Comparison of ENCODE assay signal across 23 cellular contexts in genomic region chr18:62658028-62658427, GRCh38.
"Had no signal": no experiment of that assay in that cellular context is flagged by ENCODE, and none has a peak within 500 bp of the region (broad histone marks: within the 10 kb centered on the region; RNA-seq: fewer than 3 reads in every experiment).

No MANE protein-coding gene starts in this region.

- DNase-seq: activated CD4-positive, alpha-beta memory T cell treated with anti-CD3 and anti-CD28 coated beads, Interleukin-2, amount 10 ng/mL, durations not matched to agents 7 days and 5 days; activated CD4-positive, alpha-beta T cell treated with anti-CD3 and anti-CD28 coated beads for 36 hours; activated CD4-positive, alpha-beta T cell treated with anti-CD3 and anti-CD28 coated beads, Interleukin-2, amount 50 U/mL, for 1 hour; activated naive CD4-positive, alpha-beta T cell treated with anti-CD3 and anti-CD28 coated beads, Interleukin-2, amount 50 U/mL, for 16 hours; activated naive CD8-positive, alpha-beta T cell treated with anti-CD3 and anti-CD28 coated beads, Interleukin-2, amount 10 ng/mL, durations not matched to agents 7 days and 5 days; activated T-cell treated with anti-CD3 and anti-CD28 coated beads for 4 hours; activated T-cell treated with anti-CD3 and anti-CD28 coated beads, Interleukin-2, amount 50 U/mL, for 72 hours; adrenal gland; aorta; caudate nucleus; Kasumi-1; NCI-H1092; NCI-H1417; NCI-H1930; NCI-H2171; NCI-H2227 treated with DMSO at 0.1 percent for 48 hours; NCI-H526; NCI-H774; RPMI8226; T-helper 1 cell had no signal

- H3K4me3 ChIP-seq: adrenal gland, breast epithelium, SK-N-MC had no signal

- H3K36me3 ChIP-seq: adrenal gland, breast epithelium had no signal

- H3K4me1 ChIP-seq: adrenal gland, breast epithelium had no signal

- H3K27me3 ChIP-seq: adrenal gland, breast epithelium had no signal

- H3K9me3 ChIP-seq: adrenal gland, breast epithelium had no signal

- H3K27ac ChIP-seq: adrenal gland, breast epithelium, SK-N-MC, VCaP had no signal
